In genomic region chr17:50364715-50365114, GRCh38 we compare ENCODE assay signal across 1 cellular context.
A peak's percentile ranks its signal among the peaks of the same experiment; 100 is the strongest.
TF ChIP-seq lines count a peak whose summit lies in the region.

No MANE protein-coding gene starts in this region.

TF ChIP-seq in K562, 482 proteins besides CTCF, POLR2A, EP300 and RAD21:
- no peak for TF ChIP-seq TCF3 (CRISPR knock-in tag; IDR thresholded peaks at IDR 0.05)
- 0 out of 2 replicates have a peak, but pooled peaks have one; percentile 38 for TF ChIP-seq POLR2G (IDR thresholded peaks at IDR 0.05; ENCODE audit: low read depth, low read length)
- TF ChIP-seq YY1 (IDR thresholded peaks at IDR 0.05; ENCODE audit: borderline replicate concordance in 1 of 3, control insufficient read depth in 1 of 3, extremely low read depth in 1 of 3, insufficient read depth in 3 of 3, insufficient read length in 1 of 3, insufficient replicate concordance in 2 of 3, low read depth in 1 of 3, low read length in 2 of 3) = no peak
- no peak for TF ChIP-seq DIDO1 (tag; IDR thresholded peaks at IDR 0.05; ENCODE audit: low read depth)
- TF ChIP-seq ZKSCAN3 (CRISPR knock-in tag; IDR thresholded peaks at IDR 0.05) = no peak
- TF ChIP-seq TFAM (CRISPR knock-in tag; conservative IDR thresholded peaks at IDR 0.05) = no peak
